Comparison of ENCODE assay signal across 19 cellular contexts in the genomic region with DNA sequence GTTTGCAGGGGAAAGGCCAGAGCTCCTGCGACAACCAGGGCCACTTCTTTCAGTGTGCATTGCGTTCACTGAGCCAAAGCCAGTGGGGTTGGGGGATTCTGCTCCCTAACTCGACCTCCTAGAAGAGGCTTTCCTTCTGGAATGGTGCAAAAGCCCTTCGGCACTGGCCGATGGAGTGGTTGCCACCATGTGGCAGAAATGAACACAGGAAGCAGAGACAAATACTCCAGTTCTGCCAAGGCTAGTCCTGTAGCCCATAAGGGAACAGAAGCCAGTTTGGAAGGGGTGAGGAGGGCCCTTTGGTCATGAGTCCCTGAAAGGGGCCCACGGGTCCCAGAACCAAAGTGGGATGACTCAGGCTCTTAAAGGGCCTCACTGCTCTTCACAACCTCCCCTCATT.
"Had no signal": no experiment of that assay in that cellular context is flagged by ENCODE, and none has a peak within 500 bp of the region (broad histone marks: within the 10 kb centered on the region; RNA-seq: fewer than 3 reads in every experiment).

No MANE protein-coding gene starts in this region.

- H3K4me3 ChIP-seq: coronary artery, gastrocnemius medialis, lower lobe of right lung, skin epidermis had no signal

- H3K27ac ChIP-seq: coronary artery, gastrocnemius medialis, lower lobe of right lung, skin epidermis had no signal

- H3K4me1 Mint-ChIP-seq: activated CD4-positive, alpha-beta memory T cell treated with anti-CD3 and anti-CD28 coated beads, Interleukin-2, amount 10 ng/mL, durations not matched to agents 7 days and 5 days; activated CD8-positive, alpha-beta memory T cell treated with anti-CD3 and anti-CD28 coated beads, Interleukin-2, amount 10 ng/mL, durations not matched to agents 7 days and 5 days; activated naive CD8-positive, alpha-beta T cell treated with anti-CD3 and anti-CD28 coated beads for 36 hours; nephron had no signal

- H3K9me3 ChIP-seq: gastrocnemius medialis, lower lobe of right lung had no signal

- H3K9me3 Mint-ChIP-seq: activated CD4-positive, alpha-beta memory T cell treated with anti-CD3 and anti-CD28 coated beads, Interleukin-2, amount 10 ng/mL, durations not matched to agents 7 days and 5 days; activated naive CD8-positive, alpha-beta T cell treated with anti-CD3 and anti-CD28 coated beads for 36 hours; nephron; stimulated activated naive CD8-positive, alpha-beta T cell treated with anti-CD3 and anti-CD28 coated beads, Interleukin-15, Interleukin-2, amounts not matched to agents 100 ng/mL and 50 ng/mL, for 24 hours; type B pancreatic cell had no signal

- H3K27me3 Mint-ChIP-seq: activated CD4-positive, alpha-beta memory T cell treated with anti-CD3 and anti-CD28 coated beads, Interleukin-2, amount 10 ng/mL, durations not matched to agents 7 days and 5 days; activated CD8-positive, alpha-beta memory T cell treated with anti-CD3 and anti-CD28 coated beads, Interleukin-2, amount 10 ng/mL, durations not matched to agents 7 days and 5 days; activated naive CD8-positive, alpha-beta T cell treated with anti-CD3 and anti-CD28 coated beads for 36 hours; stimulated activated naive CD8-positive, alpha-beta T cell treated with anti-CD3 and anti-CD28 coated beads, Interleukin-15, Interleukin-2, amounts not matched to agents 100 ng/mL and 50 ng/mL, for 24 hours; type B pancreatic cell had no signal

- DNase-seq: activated CD4-positive, alpha-beta memory T cell treated with anti-CD3 and anti-CD28 coated beads, Interleukin-2, amount 10 ng/mL, durations not matched to agents 7 days and 5 days; activated CD4-positive, alpha-beta T cell treated with anti-CD3 and anti-CD28 coated beads for 48 hours; activated CD4-positive, CD25-positive, alpha-beta regulatory T cell; activated CD8-positive, alpha-beta memory T cell treated with anti-CD3 and anti-CD28 coated beads, Interleukin-2, amount 10 ng/mL, durations not matched to agents 7 days and 5 days; activated naive CD8-positive, alpha-beta T cell treated with anti-CD3 and anti-CD28 coated beads for 36 hours; amniotic stem cell; central memory CD4-positive, alpha-beta T cell; gastrocnemius medialis; lower lobe of right lung; occipital lobe; retina; stimulated activated CD4-positive, alpha-beta T cell treated with anti-CD3 and anti-CD28 coated beads, Interleukin-2, amount 100 ng/mL, for 48 hours; T-helper 1 cell; T1000 had no signal

- H3K36me3 ChIP-seq: gastrocnemius medialis, lower lobe of right lung had no signal

- H3K36me3 Mint-ChIP-seq: activated CD8-positive, alpha-beta memory T cell treated with anti-CD3 and anti-CD28 coated beads, Interleukin-2, amount 10 ng/mL, durations not matched to agents 7 days and 5 days; activated naive CD8-positive, alpha-beta T cell treated with anti-CD3 and anti-CD28 coated beads for 36 hours; type B pancreatic cell had no signal

- H3K27me3 ChIP-seq: gastrocnemius medialis had no signal

- H3K4me3 Mint-ChIP-seq: activated CD4-positive, alpha-beta memory T cell treated with anti-CD3 and anti-CD28 coated beads, Interleukin-2, amount 10 ng/mL, durations not matched to agents 7 days and 5 days; activated CD8-positive, alpha-beta memory T cell treated with anti-CD3 and anti-CD28 coated beads, Interleukin-2, amount 10 ng/mL, durations not matched to agents 7 days and 5 days; activated naive CD8-positive, alpha-beta T cell treated with anti-CD3 and anti-CD28 coated beads for 36 hours; nephron; stimulated activated naive CD8-positive, alpha-beta T cell treated with anti-CD3 and anti-CD28 coated beads, Interleukin-15, Interleukin-2, amounts not matched to agents 100 ng/mL and 50 ng/mL, for 24 hours; type B pancreatic cell had no signal

- H3K4me1 ChIP-seq: gastrocnemius medialis, lower lobe of right lung had no signal

- ATAC-seq: activated CD8-positive, alpha-beta memory T cell treated with anti-CD3 and anti-CD28 coated beads, Interleukin-2, amount 10 ng/mL, durations not matched to agents 7 days and 5 days; gastrocnemius medialis had no signal

- H3K27ac Mint-ChIP-seq: activated CD4-positive, alpha-beta memory T cell treated with anti-CD3 and anti-CD28 coated beads, Interleukin-2, amount 10 ng/mL, durations not matched to agents 7 days and 5 days; activated CD8-positive, alpha-beta memory T cell treated with anti-CD3 and anti-CD28 coated beads, Interleukin-2, amount 10 ng/mL, durations not matched to agents 7 days and 5 days; activated naive CD8-positive, alpha-beta T cell treated with anti-CD3 and anti-CD28 coated beads for 36 hours; nephron; stimulated activated naive CD8-positive, alpha-beta T cell treated with anti-CD3 and anti-CD28 coated beads, Interleukin-15, Interleukin-2, amounts not matched to agents 100 ng/mL and 50 ng/mL, for 24 hours; type B pancreatic cell had no signal
